In genomic region chr7:152351168-152351567, GRCh38 we compare ENCODE assay signal across 18 cellular contexts.
A peak's percentile ranks its signal among the peaks of the same experiment; 100 is the strongest.
DNase-seq lines count a peak whose midpoint lies in the region; ATAC-seq, FAIRE-seq and TF ChIP-seq lines count a peak whose summit lies in the region.
"Had no signal": no experiment of that assay in that cellular context is flagged by ENCODE, and none has a peak within 500 bp of the region (broad histone marks: within the 10 kb centered on the region; RNA-seq: fewer than 3 reads in every experiment).

No MANE protein-coding gene starts in this region.

- no peak overlapping the region for H2BK5ac ChIP-seq in mesenchymal stem cell (ENCODE audit: low read depth, low read length, poor library complexity, severe bottlenecking)

- H3K14ac ChIP-seq in mesenchymal stem cell (ENCODE audit: low read length in 2 of 2): no peak overlapping the region

- no peak overlapping the region for H3K23ac ChIP-seq in mesenchymal stem cell (ENCODE audit: low read length in 2 of 2)

- TF ChIP-seq EP300 in GM12878 (IDR thresholded peaks at IDR 0.05; ENCODE audit: borderline replicate concordance in 1 of 2, control insufficient read depth in 1 of 2, low read depth in 2 of 2, low read length in 2 of 2): no peak

- H3K18ac ChIP-seq in mesenchymal stem cell (ENCODE audit: low read depth in 1 of 2, low read length in 2 of 2): no peak overlapping the region

- peaks cover 0 to 30% of the 10 kb centered on the region in 2 experiments; a peak in 2 of 3 replicates for H3K36me3 ChIP-seq in HEK293 (ENCODE audit: control insufficient read depth in 2 of 2, insufficient read depth in 1 of 2, low read length in 2 of 2)
- H3K36me3 ChIP-seq in Karpas-422 (ENCODE audit: insufficient read depth, low read length): peaks cover 30% of the 10 kb centered on the region
- H3K36me3 ChIP-seq in GM12878 (ENCODE audit: control insufficient read depth in 2 of 2, insufficient read depth in 2 of 2, low read length in 1 of 2): peaks cover 0 to 18% of the 10 kb centered on the region in 2 experiments; a peak in 3 of 4 replicates
- peaks cover 6 to 59% of the 10 kb centered on the region in 2 experiments for H3K36me3 ChIP-seq in mesenchymal stem cell (ENCODE audit: control insufficient read depth in 1 of 2, insufficient read depth in 2 of 2, low read depth in 1 of 2, low read length in 2 of 2)

- no TSS peak for BruUV-seq in GM12878 (replicated peaks; lab: Mats Ljungman, UMichigan)

- SMC1A ChIA-PET in GM12878 (lab: Charles Lee; ENCODE audit: uncharacterized antibody, unreplicated experiment): interaction anchor here (0.6 kb wide), 1 partner anchor 359 kb away, joined by 3 read pairs; no protein-coding TSS in a partner anchor

- CTCF ChIA-PET in HEK293 (lab: Yijun Ruan, JAX): interaction anchor here (0.6 to 0.9 kb wide), 2 partner anchors 9 to 38 kb away, joined by 3 to 4 read pairs; no protein-coding TSS in a partner anchor
- CTCF ChIA-PET in GM12878 (lab: Yijun Ruan, JAX): interaction anchor here (0.6 to 1.5 kb wide), 2 partner anchors 10 to 79 kb away, joined by 3 to 5 read pairs; no protein-coding TSS in a partner anchor

- no peaks in the 10 kb centered on the region for H3K9me2 ChIP-seq in Karpas-422 (replicated peaks; ENCODE audit: insufficient read depth, low read length)
- H3K9me2 ChIP-seq: SK-N-SH had no signal

- in situ Hi-C loops in GM12878 (cut with MboI): no loop called here

- no peak overlapping the region for H2BK120ac ChIP-seq in mesenchymal stem cell (ENCODE audit: low read depth, low read length)

- POLR2A ChIA-PET in HEK293 (lab: Yijun Ruan, JAX): no interaction called here
- POLR2A ChIA-PET in GM12878 (lab: Charles Lee): interaction anchor here (0.9 kb wide), 1 partner anchor 11 kb away, joined by 4 read pairs; no protein-coding TSS in a partner anchor

- H3K9ac ChIP-seq in Karpas-422 (ENCODE audit: low read length) (no peak overlapping the region), GM12878 (ENCODE audit: control insufficient read depth, insufficient read depth, low read length) (no peak overlapping the region), mesenchymal stem cell (ENCODE audit: low read length) (no peak overlapping the region)
- H3K9ac ChIP-seq: GM23248, SK-N-SH had no signal

- H4K8ac ChIP-seq in mesenchymal stem cell (ENCODE audit: low read length): no peak overlapping the region

- TF ChIP-seq CTCF in HEK293 (tag by site-specific recombination; IDR thresholded peaks at IDR 0.05): no peak
- TF ChIP-seq CTCF in GM12878 (IDR thresholded peaks at IDR 0.05 in 2 of 3, conservative IDR thresholded peaks at IDR 0.05 in 1 of 3; ENCODE audit: control insufficient read depth in 2 of 3, extremely low read depth in 1 of 3, insufficient read depth in 1 of 3, low read depth in 3 of 3, low read length in 3 of 3): no peak

- intact Hi-C loops in GM12878 (cut with micrococcal nuclease; ENCODE audit: unreplicated experiment): no loop called here
- intact Hi-C loops in sciatic nerve (cut with DNase I): no loop called here

- peaks cover 9% of the 10 kb centered on the region; the same call in 1 of the 2 replicates for H4K20me1 ChIP-seq in Karpas-422 (ENCODE audit: insufficient read depth, low read depth, low read length)
- H4K20me1 ChIP-seq in GM12878 (ENCODE audit: control insufficient read depth, insufficient read depth): peaks cover 3% of the 10 kb centered on the region; the same call in 1 of the 2 replicates

- peaks cover 18% of the 10 kb centered on the region for H3K79me1 ChIP-seq in mesenchymal stem cell (replicated peaks; ENCODE audit: low read length, poor library complexity, severe bottlenecking)

- FAIRE-seq in GM12878 (lab: Jason Lieb, UNC): no peak
- FAIRE-seq: GM18507 had no signal

- H2BK12ac ChIP-seq in mesenchymal stem cell (ENCODE audit: low read length in 2 of 2): no peak overlapping the region

- H3K4me1 ChIP-seq in HEK293 (ENCODE audit: control insufficient read depth, insufficient read depth, low read length): no peaks in the 10 kb centered on the region
- peaks cover 59% of the 10 kb centered on the region for H3K4me1 ChIP-seq in Karpas-422 (ENCODE audit: low read length)
- H3K4me1 ChIP-seq in GM12878 (ENCODE audit: control insufficient read depth, insufficient read depth, low read length): peaks cover 15% of the 10 kb centered on the region
- H3K4me1 ChIP-seq in mesenchymal stem cell (ENCODE audit: control insufficient read depth, insufficient read depth, low read depth, low read length): peaks cover 1% of the 10 kb centered on the region

- H3K4ac ChIP-seq in mesenchymal stem cell (ENCODE audit: low read depth in 1 of 2, low read length in 2 of 2): no peak overlapping the region

- no peaks in the 10 kb centered on the region for H3K27me3 ChIP-seq in Karpas-422 (ENCODE audit: low read length)
- no peaks in the 10 kb centered on the region for H3K27me3 ChIP-seq in GM12878 (replicated peaks in 1 of 2; ENCODE audit: control insufficient read depth in 2 of 2, insufficient read depth in 2 of 2, low read length in 1 of 2)
- no peaks in the 10 kb centered on the region for H3K27me3 ChIP-seq in mesenchymal stem cell (ENCODE audit: control insufficient read depth in 1 of 2, insufficient read depth in 1 of 2, low read length in 2 of 2)

- H4K91ac ChIP-seq in mesenchymal stem cell (ENCODE audit: low read length): no peak overlapping the region

- DNase-seq in Karpas-422 (peak; percentile 60), GM12878 (ENCODE audit: low read depth, low spot score) (no peak), mesenchymal stem cell (peak; percentile 42), NCI-H526 (lab: John Stamatoyannopoulos, UW) (no peak), sciatic nerve (ENCODE audit: low spot score) (no peak)
- DNase-seq: CD4-positive, CD25-positive, alpha-beta regulatory T cell; DMS79; GM23248; NCI-H1436; NCI-H2029 treated with DMSO at 0.1 percent for 48 hours; NCI-H82; PC-3; SK-N-SH; T-cell had no signal

- no peak for TF ChIP-seq POLR2A in GM12878 (IDR thresholded peaks at IDR 0.05; ENCODE audit: low read depth, low read length)

- ATAC-seq in GM12878 (no peak), HG02852 (IDR thresholded peaks at IDR 0.05; ENCODE audit: unreplicated experiment) (no peak), sciatic nerve (no peak)
- ATAC-seq: PC-3, Right ventricle myocardium inferior, T-cell had no signal

- peak overlapping the region; percentile 52 for H3K4me2 ChIP-seq in Karpas-422 (ENCODE audit: low read depth, low read length, poor library complexity, severe bottlenecking)
- H3K4me2 ChIP-seq in GM12878 (ENCODE audit: control insufficient read depth, insufficient read depth): no peak overlapping the region
- H3K4me2 ChIP-seq in mesenchymal stem cell (ENCODE audit: low read length, poor library complexity, severe bottlenecking): no peak overlapping the region
- H3K4me2 ChIP-seq: SK-N-SH had no signal

- H2BK15ac ChIP-seq in mesenchymal stem cell (ENCODE audit: low read depth, poor library complexity, severe bottlenecking): no peak overlapping the region

- no peaks in the 10 kb centered on the region for H3K9me3 ChIP-seq in HEK293 (ENCODE audit: control insufficient read depth, insufficient read depth, low read depth, low read length)
- no peaks in the 10 kb centered on the region for H3K9me3 ChIP-seq in Karpas-422 (ENCODE audit: low read length)
- peaks cover 12% of the 10 kb centered on the region for H3K9me3 ChIP-seq in GM12878 (replicated peaks; ENCODE audit: control insufficient read depth, insufficient read depth, low read length)
- H3K9me3 ChIP-seq in mesenchymal stem cell (ENCODE audit: control insufficient read depth, low read length): peaks cover 17% of the 10 kb centered on the region

- WGBS in GM12878 (ENCODE audit: insufficient coverage, insufficient replicate concordance, low lambda C conversion rate, missing lambda C conversion rate): 100% methylated on average over 3 of the region's 3 CpGs
- WGBS in mesenchymal stem cell: 82% methylated on average over 2 of the region's 3 CpGs

- no peak for TF ChIP-seq RAD21 in GM12878 (IDR thresholded peaks at IDR 0.05; ENCODE audit: insufficient read depth, low read depth, low read length)

- no peak overlapping the region for H3K4me3 ChIP-seq in HEK293 (ENCODE audit: low read depth, low read length)
- peak overlapping the region; percentile 28; the same call in 1 of the 2 replicates for H3K4me3 ChIP-seq in Karpas-422 (ENCODE audit: low read length)
- no peak overlapping the region for H3K4me3 ChIP-seq in GM12878
- H3K4me3 ChIP-seq in mesenchymal stem cell (ENCODE audit: insufficient read depth in 1 of 2, low read depth in 1 of 2, low read length in 2 of 2): no peak overlapping the region
- H3K4me3 ChIP-seq: GM23248 had no signal

- RAD21 ChIA-PET in GM12878 (lab: Charles Lee; ENCODE audit: unreplicated experiment): no interaction called here

- H3K79me2 ChIP-seq in Karpas-422 (ENCODE audit: low read length) (peaks cover 93% of the 10 kb centered on the region), GM12878 (ENCODE audit: control insufficient read depth, insufficient read depth, low read length) (peaks cover 27% of the 10 kb centered on the region)

- H2AK5ac ChIP-seq in mesenchymal stem cell (ENCODE audit: low read length, severe bottlenecking): no peak overlapping the region

- no peak overlapping the region for H3K27ac ChIP-seq in HEK293 (ENCODE audit: extremely low read depth, low read depth, low read length)
- H3K27ac ChIP-seq in Karpas-422 (ENCODE audit: low read length): peak overlapping the region; percentile 86
- no peak overlapping the region for H3K27ac ChIP-seq in GM12878 (ENCODE audit: control insufficient read depth, insufficient read depth)
- no peak overlapping the region for H3K27ac ChIP-seq in mesenchymal stem cell (ENCODE audit: low read length, poor library complexity, severe bottlenecking)
- H3K27ac ChIP-seq: GM23248 had no signal

- H2AFZ ChIP-seq in Karpas-422 (ENCODE audit: low read length): no peak overlapping the region
- H2AFZ ChIP-seq in GM12878 (ENCODE audit: control insufficient read depth, low read depth, low read length): no peak overlapping the region
- H2AFZ ChIP-seq in mesenchymal stem cell (ENCODE audit: low read depth, low read length): no peak overlapping the region
- H2AFZ ChIP-seq: GM23248 had no signal

TF ChIP-seq in HEK293, 187 proteins besides CTCF, POLR2A, EP300 and RAD21 (continues in another document):
- TF ChIP-seq ZFP41 (tag by site-specific recombination; IDR thresholded peaks at IDR 0.05; ENCODE audit: borderline replicate concordance) (no peak), TCF7L2 (IDR thresholded peaks at IDR 0.05; ENCODE audit: borderline replicate concordance, low read depth, low read length) (no peak)

TF ChIP-seq in GM12878, 131 proteins besides CTCF, POLR2A, EP300 and RAD21 (continues in another document):
- peak; percentile 63; the same call in 1 of the 2 replicates for TF ChIP-seq CREB1 (IDR thresholded peaks at IDR 0.05; ENCODE audit: low read depth)

Comparison
In these comparisons a context has a peak if more than half of its experiments do, and no peak if none do; other contexts are left out.
1. DNase-seq: peak in Karpas-422 (single experiment) and mesenchymal stem cell (single experiment); none in GM12878 (single experiment), NCI-H526 (0 of 2) and sciatic nerve (single experiment).
2. Of the 9 proteins assayed by ChIP-seq in both HEK293 and GM12878: peak only in HEK293: ATF2; only in GM12878: none; in both: none; in neither: 8.